ENCODE assay signal across 9 cellular contexts in genomic region chr15:75666823-75667501, GRCh38. TPM values are rescaled to one million over a fixed set of nuclear protein-coding genes. Genes with fewer than 3 reads are reported as not detected.
DNase-seq lines count a peak whose midpoint lies in the region; TF ChIP-seq lines count a peak whose summit lies in the region.
"Had no signal": no experiment of that assay in that cellular context is flagged by ENCODE, and none has a peak within 500 bp of the region (broad histone marks: within the 10 kb centered on the region; RNA-seq: fewer than 3 reads in every experiment).

No MANE protein-coding gene starts in this region.

- no peaks in the 10 kb centered on the region for H3K27me3 Mint-ChIP-seq in type B pancreatic cell

- TF ChIP-seq CTCF in brain microvascular endothelial cell (IDR thresholded peaks at IDR 0.05; ENCODE audit: low read depth, low read length, missing control alignments) = no peak
- TF ChIP-seq CTCF in type B pancreatic cell (conservative IDR thresholded peaks at IDR 0.05) = no peak

- no peak overlapping the region for H3K4me3 ChIP-seq in brain microvascular endothelial cell (ENCODE audit: low read depth, low read length)

- peak overlapping the region; percentile 82 for H3K27ac Mint-ChIP-seq in type B pancreatic cell

- H3K36me3 ChIP-seq in brain microvascular endothelial cell (replicated peaks) = no peaks in the 10 kb centered on the region

- peak overlapping the region; percentile 98 for H3K27ac ChIP-seq in brain microvascular endothelial cell

- H3K27me3 ChIP-seq in brain microvascular endothelial cell (replicated peaks) = no peaks in the 10 kb centered on the region

- no peaks in the 10 kb centered on the region for H3K9me3 Mint-ChIP-seq in type B pancreatic cell

- in situ Hi-C loops in brain microvascular endothelial cell (cut with HindIII; ENCODE audit: low pct_ligation_motif_present, low sequenced_read_pairs) = no loop called here

- peak; percentile 30 for DNase-seq in DMS53 (lab: John Stamatoyannopoulos, UW)
- DNase-seq in DMS53 treated with DMSO at 0.1 percent for 48 hours (lab: John Stamatoyannopoulos, UW; ENCODE audit: unreplicated experiment) = no peak
- peak; percentile 99 for DNase-seq in brain microvascular endothelial cell
- peak; percentile 96 for DNase-seq in kidney tubule cell (ENCODE audit: low spot score)
- DNase-seq in type B pancreatic cell (ENCODE audit: extremely low spot score, unreplicated experiment) = no peak
- DNase-seq in iPS-NIHi7 (ENCODE audit: extremely low spot score) = no peak
- DNase-seq in OCI-M1 (lab: John Stamatoyannopoulos, UW) = no peak
- DNase-seq in effector CD8-positive, alpha-beta T cell (lab: John Stamatoyannopoulos, UW) = no peak
- DNase-seq: hypothalamus had no signal

- no peaks in the 10 kb centered on the region for H3K36me3 Mint-ChIP-seq in type B pancreatic cell

- H3K4me1 Mint-ChIP-seq in type B pancreatic cell (ENCODE audit: unreplicated experiment) = peaks cover 11% of the 10 kb centered on the region

- H3K4me3 Mint-ChIP-seq in type B pancreatic cell = no peak overlapping the region

RNA-seq across cellular contexts. Expression of gene SNX33, which starts 19.2 kb away (rescaled TPM):
- 24.9 and 34.3 TPM in 2 replicates for total RNA-seq in type B pancreatic cell (ENCODE audit: low replicate concordance)

RNA-seq across cellular contexts. Expression of gene IMP3, which starts 26.9 kb away (rescaled TPM):
- total RNA-seq in type B pancreatic cell (ENCODE audit: low replicate concordance) = 68.4 and 75.2 TPM in 2 replicates

RNA-seq across cellular contexts. Expression of gene SNUPN, which starts 41.4 kb away (rescaled TPM):
- 17.0 and 23.2 TPM in 2 replicates for total RNA-seq in type B pancreatic cell (ENCODE audit: low replicate concordance)

RNA-seq across cellular contexts. Expression of gene CSPG4, which starts 45.7 kb away (rescaled TPM):
- total RNA-seq in type B pancreatic cell (ENCODE audit: low replicate concordance) = 0.19 and 7.3 TPM in 2 replicates

Comparison
In these comparisons a context has a peak if more than half of its experiments do, and no peak if none do; other contexts are left out.
1. DNase-seq: peak in DMS53 (single experiment), brain microvascular endothelial cell (single experiment) and kidney tubule cell (single experiment); none in DMS53 treated with DMSO at 0.1 percent for 48 hours (single experiment), type B pancreatic cell (single experiment), iPS-NIHi7 (single experiment), OCI-M1 (single experiment) and effector CD8-positive, alpha-beta T cell (single experiment).